24 cellular contexts compared by ENCODE assay signal in the genomic region with DNA sequence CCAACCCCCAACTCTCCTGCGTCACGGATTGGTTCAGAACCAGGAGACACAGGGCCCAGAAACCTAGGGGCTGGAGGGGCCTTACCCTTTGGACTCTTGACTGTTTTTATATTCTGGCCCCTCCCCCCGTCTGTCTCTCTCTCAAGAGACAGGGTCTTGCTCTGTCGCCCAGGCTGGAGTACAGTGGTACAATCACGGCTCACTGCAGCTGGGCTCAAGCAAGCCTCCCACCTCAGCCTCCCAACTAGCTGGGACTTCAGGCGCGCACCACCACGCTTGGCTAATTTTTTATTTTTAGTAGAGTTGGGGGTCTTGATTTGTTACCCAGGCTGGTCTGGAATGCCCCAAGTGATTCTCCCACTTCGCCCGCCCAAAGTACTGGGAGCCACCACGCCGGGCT.
"Had no signal": no experiment of that assay in that cellular context is flagged by ENCODE, and none has a peak within 500 bp of the region (broad histone marks: within the 10 kb centered on the region; RNA-seq: fewer than 3 reads in every experiment).

No MANE protein-coding gene starts in this region.

- FAIRE-seq: colon, endothelial cell of umbilical vein, urothelium cell line had no signal

- H3K27ac ChIP-seq: foreskin keratinocyte, neutrophil, psoas muscle, right lobe of liver, thoracic aorta had no signal

- H3K36me3 ChIP-seq: neutrophil, right lobe of liver, thoracic aorta, transverse colon had no signal

- DNase-seq: cerebellar nuclear complex; dermis blood vessel endothelial cell; endodermal cell; erythroblast; foreskin keratinocyte; hippocampal formation; kidney glomerular epithelial cell; mesenchymal stem cell; midbrain; nephron progenitor cell; stimulated activated CD4-positive, alpha-beta T cell treated with anti-CD3 and anti-CD28 coated beads, Interleukin-2, amount 100 ng/mL, for 24 hours; stimulated activated CD4-positive, alpha-beta T cell treated with anti-CD3 and anti-CD28 coated beads, Interleukin-4, amount 100 ng/mL, for 4 hours; stimulated activated naive B cell treated with anti-CD40 and anti-IgM and Interleukin-4, amounts not matched to agents 10 μg/mL and 1 μg/mL and 100 μg/mL, for 72 hours; stimulated activated naive CD8-positive, alpha-beta T cell treated with anti-CD3 and anti-CD28 coated beads, Interleukin-15, amount 100 ng/mL, for 72 hours; substantia nigra; transverse colon had no signal

- H3K27me3 ChIP-seq: foreskin keratinocyte, neutrophil, right lobe of liver, transverse colon had no signal

- H3K4me1 Mint-ChIP-seq: endodermal cell; stimulated activated naive CD8-positive, alpha-beta T cell treated with anti-CD3 and anti-CD28 coated beads, Interleukin-15, amount 100 ng/mL, for 72 hours had no signal

- ATAC-seq: foreskin keratinocyte; psoas muscle; stimulated activated naive B cell treated with anti-CD40 and anti-IgM and Interleukin-4, amounts not matched to agents 10 μg/mL and 1 μg/mL and 100 μg/mL, for 72 hours; stimulated activated naive CD8-positive, alpha-beta T cell treated with anti-CD3 and anti-CD28 coated beads, Interleukin-15, amount 100 ng/mL, for 72 hours had no signal

- H3K4me1 ChIP-seq: foreskin keratinocyte, psoas muscle, transverse colon had no signal

- H3K4me3 ChIP-seq: lung, psoas muscle, right lobe of liver, thoracic aorta, transverse colon had no signal

- H3K9me3 ChIP-seq: neutrophil, psoas muscle, right lobe of liver, thoracic aorta, transverse colon had no signal

- H3K4me3 Mint-ChIP-seq: endodermal cell; stimulated activated naive B cell treated with anti-CD40 and anti-IgM and Interleukin-4, amounts not matched to agents 10 μg/mL and 1 μg/mL and 100 μg/mL, for 72 hours; stimulated activated naive CD8-positive, alpha-beta T cell treated with anti-CD3 and anti-CD28 coated beads, Interleukin-15, amount 100 ng/mL, for 72 hours had no signal

- H3K27me3 Mint-ChIP-seq: stimulated activated naive B cell treated with anti-CD40 and anti-IgM and Interleukin-4, amounts not matched to agents 10 μg/mL and 1 μg/mL and 100 μg/mL, for 72 hours; stimulated activated naive CD8-positive, alpha-beta T cell treated with anti-CD3 and anti-CD28 coated beads, Interleukin-15, amount 100 ng/mL, for 72 hours had no signal

- H3K27ac Mint-ChIP-seq: endodermal cell; nephron progenitor cell; stimulated activated naive B cell treated with anti-CD40 and anti-IgM and Interleukin-4, amounts not matched to agents 10 μg/mL and 1 μg/mL and 100 μg/mL, for 72 hours; stimulated activated naive CD8-positive, alpha-beta T cell treated with anti-CD3 and anti-CD28 coated beads, Interleukin-15, amount 100 ng/mL, for 72 hours had no signal
